8 cellular contexts compared by ENCODE assay signal in the genomic region with DNA sequence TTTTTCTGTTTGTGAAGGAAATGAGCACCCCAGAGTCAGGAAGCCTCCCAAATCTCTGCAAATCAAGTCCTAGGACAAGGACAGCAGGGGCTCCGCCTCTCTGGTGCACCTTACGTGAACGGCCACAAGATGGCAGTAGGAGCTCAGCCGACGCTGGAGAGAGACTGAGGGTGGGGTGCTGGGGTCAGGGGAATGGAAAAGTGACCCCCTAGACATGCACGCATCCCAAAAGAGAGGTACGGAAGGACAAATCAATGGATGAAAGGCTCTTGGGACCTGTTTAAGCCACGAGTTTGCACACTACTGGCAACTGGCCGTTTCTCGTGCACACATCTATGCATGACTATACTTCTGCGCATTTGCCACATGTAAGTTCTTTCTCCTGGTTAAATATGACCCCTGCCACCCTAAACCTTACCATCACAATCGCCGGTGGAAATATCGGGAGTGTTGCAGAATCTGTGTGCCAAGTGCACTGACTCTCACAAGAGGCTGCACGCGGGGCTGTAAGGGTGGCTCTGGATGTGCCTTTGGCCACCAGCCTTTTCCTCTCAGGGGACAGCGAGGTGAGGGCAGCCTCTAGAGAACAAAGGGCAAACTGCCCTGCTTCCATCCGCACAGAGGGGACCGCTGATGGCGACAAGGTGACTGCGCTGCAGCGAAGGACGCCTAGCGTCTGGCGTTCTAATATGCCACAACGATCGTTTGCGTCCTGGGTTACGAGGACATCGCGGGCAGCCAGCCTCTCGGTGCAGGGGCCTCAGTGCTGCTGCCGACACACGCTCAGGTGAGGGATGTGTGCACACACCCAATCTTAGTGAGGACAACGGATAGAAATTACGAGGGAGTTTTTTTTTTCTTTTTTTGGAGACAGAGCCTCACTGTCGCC.
A peak's percentile ranks its signal among the peaks of the same experiment; 100 is the strongest.
DNase-seq lines count a peak whose midpoint lies in the region; ATAC-seq and TF ChIP-seq lines count a peak whose summit lies in the region.

No MANE protein-coding gene starts in this region.

- H3K4me3 ChIP-seq in epithelial cell of esophagus (ENCODE audit: low read length): no peak overlapping the region

- peaks cover 0 to 13% of the 10 kb centered on the region in 2 donors for H3K27me3 Mint-ChIP-seq in stimulated activated naive B cell treated with anti-CD40 and anti-IgM and Interleukin-4, amounts not matched to agents 10 μg/mL and 1 μg/mL and 100 μg/mL, for 72 hours

- no peak overlapping the region for H3K4me3 Mint-ChIP-seq in stimulated activated naive B cell treated with anti-CD40 and anti-IgM and Interleukin-4, amounts not matched to agents 10 μg/mL and 1 μg/mL and 100 μg/mL, for 72 hours

- H3K27ac Mint-ChIP-seq in stimulated activated naive B cell treated with anti-CD40 and anti-IgM and Interleukin-4, amounts not matched to agents 10 μg/mL and 1 μg/mL and 100 μg/mL, for 72 hours: no peak overlapping the region

- H3K36me3 Mint-ChIP-seq in stimulated activated naive B cell treated with anti-CD40 and anti-IgM and Interleukin-4, amounts not matched to agents 10 μg/mL and 1 μg/mL and 100 μg/mL, for 72 hours: peaks cover 0 to 3% of the 10 kb centered on the region in 2 donors

- no peaks in the 10 kb centered on the region for H3K9me3 Mint-ChIP-seq in stimulated activated naive B cell treated with anti-CD40 and anti-IgM and Interleukin-4, amounts not matched to agents 10 μg/mL and 1 μg/mL and 100 μg/mL, for 72 hours

- peak; percentile 66 for ATAC-seq in stimulated activated naive B cell treated with anti-CD40 and anti-IgM and Interleukin-4, amounts not matched to agents 10 μg/mL and 1 μg/mL and 100 μg/mL, for 72 hours (replicated peaks)
- ATAC-seq in HG03280 (IDR thresholded peaks at IDR 0.05; ENCODE audit: unreplicated experiment): no peak

- peak; percentile 86 for DNase-seq in AG20443 (ENCODE audit: low spot score)
- peak; percentile 46 for DNase-seq in H4 (ENCODE audit: low spot score)
- DNase-seq in NCI-H526 treated with DMSO at 0.1 percent for 48 hours (lab: John Stamatoyannopoulos, UW): peak; percentile 6
- DNase-seq in activated CD8-positive, alpha-beta memory T cell treated with anti-CD3 and anti-CD28 coated beads, Interleukin-2, amount 50 U/mL, for 4 hours: peak; percentile 66
- peak; percentile 52 for DNase-seq in epithelial cell of esophagus (ENCODE audit: low read depth)
- peak; percentile 63 for DNase-seq in myocyte (ENCODE audit: low read depth)
- peak; percentile 34 for DNase-seq in stimulated activated naive B cell treated with anti-CD40 and anti-IgM and Interleukin-4, amounts not matched to agents 10 μg/mL and 1 μg/mL and 100 μg/mL, for 72 hours

- TF ChIP-seq CTCF in epithelial cell of esophagus (IDR thresholded peaks at IDR 0.05; ENCODE audit: insufficient read depth, low read depth, low read length, missing control alignments): peak; percentile 95

- peaks cover 24 to 42% of the 10 kb centered on the region in 2 donors for H3K4me1 Mint-ChIP-seq in stimulated activated naive B cell treated with anti-CD40 and anti-IgM and Interleukin-4, amounts not matched to agents 10 μg/mL and 1 μg/mL and 100 μg/mL, for 72 hours

Comparison
In these comparisons a context has a peak if more than half of its experiments do, and no peak if none do; other contexts are left out.
1. DNase-seq: peak in every context shown above with its lines; median percentile 86 in AG20443; 66 in activated CD8-positive, alpha-beta memory T cell treated with anti-CD3 and anti-CD28 coated beads, Interleukin-2, amount 50 U/mL, for 4 hours; 63 in myocyte; 52 in epithelial cell of esophagus; 46 in H4; 34 in stimulated activated naive B cell treated with anti-CD40 and anti-IgM and Interleukin-4, amounts not matched to agents 10 μg/mL and 1 μg/mL and 100 μg/mL, for 72 hours; 6 in NCI-H526 treated with DMSO at 0.1 percent for 48 hours.